Comparison of ENCODE assay signal across 22 cellular contexts in the genomic region with DNA sequence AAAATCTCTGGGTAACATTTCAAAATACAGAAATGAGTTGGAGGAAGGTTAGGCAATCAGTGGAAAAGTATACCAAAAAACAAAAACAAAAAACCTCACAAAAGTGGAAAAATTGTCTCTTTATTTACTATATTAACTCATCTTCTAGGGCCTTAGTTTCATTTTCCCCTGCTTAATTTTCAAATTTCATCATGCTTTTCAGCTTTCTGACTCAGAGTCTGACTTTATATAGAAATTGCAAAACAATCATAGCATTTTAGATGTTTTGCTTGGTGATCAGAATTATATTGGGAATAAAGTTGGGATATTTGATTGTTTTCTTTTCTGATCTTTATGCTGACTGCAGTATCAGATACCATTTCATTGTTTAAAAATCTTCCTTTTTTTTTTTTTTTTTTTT.
DNase-seq lines count a peak whose midpoint lies in the region; TF ChIP-seq lines count a peak whose summit lies in the region.
"Had no signal": no experiment of that assay in that cellular context is flagged by ENCODE, and none has a peak within 500 bp of the region (broad histone marks: within the 10 kb centered on the region; RNA-seq: fewer than 3 reads in every experiment).

No MANE protein-coding gene starts in this region.

- DNase-seq in AG10803 (ENCODE audit: low read depth) (peak; percentile 37), HCEC 1CT (peak; percentile 35), cardiac fibroblast (ENCODE audit: low read depth in 2 of 2) (peak; percentile 18 to 55), mesenchymal stem cell (peak; percentile 30), retina (no peak), DMS153 (lab: John Stamatoyannopoulos, UW) (no peak), RKO (ENCODE audit: low spot score) (no peak)
- DNase-seq in stimulated activated CD8-positive, alpha-beta memory T cell treated with anti-CD3 and anti-CD28 coated beads, Interleukin-4, amount 100 ng/mL, for 48 hours: no peak
- DNase-seq: activated CD4-positive, alpha-beta T cell treated with anti-CD3 and anti-CD28 coated beads, Interleukin-2, amount 50 U/mL, for 4 hours; activated CD8-positive, alpha-beta memory T cell treated with anti-CD3 and anti-CD28 coated beads, Interleukin-2, amount 50 U/mL, for 48 hours; activated naive CD8-positive, alpha-beta T cell treated with anti-CD3 and anti-CD28 coated beads for 36 hours; CD8-positive, alpha-beta T cell; colonic mucosa; DMS79 treated with DMSO at 0.1 percent for 48 hours; esophagus squamous epithelium; immature natural killer cell; left lung; NCI-H1436; NCI-H2107; NK-92 treated with Interleukin-12 subunit alpha and Interleukin-12 subunit beta, amount 100 ng/mL, for 24 hours; posterior cingulate gyrus; sigmoid colon had no signal

- H2AK5ac ChIP-seq in mesenchymal stem cell (ENCODE audit: low read length, severe bottlenecking): no peak overlapping the region

- H3K4me1 ChIP-seq in mesenchymal stem cell (ENCODE audit: control insufficient read depth, insufficient read depth, low read depth, low read length): no peaks in the 10 kb centered on the region
- H3K4me1 ChIP-seq: colonic mucosa, esophagus squamous epithelium, left lung, sigmoid colon had no signal

- no peaks in the 10 kb centered on the region for H3K9me3 ChIP-seq in mesenchymal stem cell (ENCODE audit: control insufficient read depth, low read length)
- H3K9me3 ChIP-seq: colonic mucosa, esophagus squamous epithelium, left lung, sigmoid colon had no signal

- no peak overlapping the region for H4K91ac ChIP-seq in mesenchymal stem cell (ENCODE audit: low read length)

- no peak overlapping the region for H3K18ac ChIP-seq in mesenchymal stem cell (ENCODE audit: low read depth in 1 of 2, low read length in 2 of 2)

- H2BK5ac ChIP-seq in mesenchymal stem cell (ENCODE audit: low read depth, low read length, poor library complexity, severe bottlenecking): no peak overlapping the region

- H2BK120ac ChIP-seq in mesenchymal stem cell (ENCODE audit: low read depth, low read length): no peak overlapping the region

- peak overlapping the region; percentile 78 for H3K9ac ChIP-seq in mesenchymal stem cell (ENCODE audit: low read length)

- no peak overlapping the region for H3K14ac ChIP-seq in mesenchymal stem cell (ENCODE audit: low read length in 2 of 2)

- H4K8ac ChIP-seq in mesenchymal stem cell (ENCODE audit: low read length): no peak overlapping the region

- no peak overlapping the region for H2BK12ac ChIP-seq in mesenchymal stem cell (ENCODE audit: low read length in 2 of 2)

- no peaks in the 10 kb centered on the region for H3K36me3 ChIP-seq in mesenchymal stem cell (ENCODE audit: control insufficient read depth in 1 of 2, insufficient read depth in 2 of 2, low read depth in 1 of 2, low read length in 2 of 2)
- H3K36me3 ChIP-seq: colonic mucosa, esophagus squamous epithelium, left lung, sigmoid colon had no signal

- H3K23ac ChIP-seq in mesenchymal stem cell (ENCODE audit: low read length in 2 of 2): no peak overlapping the region

- H3K4me2 ChIP-seq in mesenchymal stem cell (ENCODE audit: low read length, poor library complexity, severe bottlenecking): no peak overlapping the region

- no peak overlapping the region for H2BK15ac ChIP-seq in mesenchymal stem cell (ENCODE audit: low read depth, poor library complexity, severe bottlenecking)

- no peak overlapping the region for H2AFZ ChIP-seq in mesenchymal stem cell (ENCODE audit: low read depth, low read length)

- no peak overlapping the region for H3K27ac ChIP-seq in mesenchymal stem cell (ENCODE audit: low read length, poor library complexity, severe bottlenecking)
- H3K27ac ChIP-seq: colonic mucosa, esophagus squamous epithelium, left lung, sigmoid colon had no signal

- H3K79me1 ChIP-seq in mesenchymal stem cell (replicated peaks; ENCODE audit: low read length, poor library complexity, severe bottlenecking): no peaks in the 10 kb centered on the region

- H3K27me3 ChIP-seq in mesenchymal stem cell (ENCODE audit: control insufficient read depth in 1 of 2, insufficient read depth in 1 of 2, low read length in 2 of 2): no peaks in the 10 kb centered on the region
- H3K27me3 ChIP-seq: colonic mucosa, esophagus squamous epithelium, left lung, sigmoid colon had no signal

- TF ChIP-seq CTCF in AG10803 (conservative IDR thresholded peaks at IDR 0.05; ENCODE audit: low read length): no peak
- no peak for TF ChIP-seq CTCF in cardiac fibroblast (IDR thresholded peaks at IDR 0.05; ENCODE audit: low read depth, low read length)

- no peak overlapping the region for H3K4ac ChIP-seq in mesenchymal stem cell (ENCODE audit: low read depth in 1 of 2, low read length in 2 of 2)

- no peak overlapping the region for H3K4me3 ChIP-seq in AG10803 (ENCODE audit: low read length)
- no peak overlapping the region for H3K4me3 ChIP-seq in cardiac fibroblast (replicated peaks in 1 of 2; ENCODE audit: low read depth in 2 of 2, low read length in 2 of 2)
- H3K4me3 ChIP-seq in mesenchymal stem cell (ENCODE audit: insufficient read depth in 1 of 2, low read depth in 1 of 2, low read length in 2 of 2): peak overlapping the region in 1 of 2 experiments; percentile 40
- H3K4me3 ChIP-seq: colonic mucosa, esophagus squamous epithelium, left lung, sigmoid colon had no signal

Comparison
In these comparisons a context has a peak if more than half of its experiments do, and no peak if none do; other contexts are left out.
1. DNase-seq: peak in AG10803 (single experiment), HCEC 1CT (single experiment), cardiac fibroblast (2 of 2) and mesenchymal stem cell (single experiment); none in retina (single experiment), stimulated activated CD8-positive, alpha-beta memory T cell treated with anti-CD3 and anti-CD28 coated beads, Interleukin-4, amount 100 ng/mL, for 48 hours (single experiment), DMS153 (single experiment) and RKO (single experiment).